In genomic region chr7:117082636-117083035, GRCh38 we compare ENCODE assay signal across 20 cellular contexts.
DNase-seq lines count a peak whose midpoint lies in the region; ATAC-seq, FAIRE-seq and TF ChIP-seq lines count a peak whose summit lies in the region.
"Had no signal": no experiment of that assay in that cellular context is flagged by ENCODE, and none has a peak within 500 bp of the region (broad histone marks: within the 10 kb centered on the region; RNA-seq: fewer than 3 reads in every experiment).

No MANE protein-coding gene starts in this region.

- ATAC-seq in K562 (peak; percentile 10; the same call in 1 of the 3 replicates), mucosa of descending colon (no peak)
- ATAC-seq in CD4-positive, alpha-beta T cell (ENCODE audit: poor library complexity) = no peak
- ATAC-seq: A549; CD8-positive, alpha-beta T cell; HCT116 had no signal

- DNase-seq in cardiac muscle cell (ENCODE audit: low read depth in 1 of 2, low spot score in 1 of 2) (no peak), cardiac septum (ENCODE audit: low spot score) (no peak), K562 (ENCODE audit: extremely low read depth in 1 of 4, low spot score in 3 of 4) (no peak), mesenchymal stem cell (peak; percentile 64), mucosa of descending colon (no peak), nephron progenitor cell (no peak)
- DNase-seq in CD4-positive, alpha-beta T cell = no peak
- DNase-seq: 8988T; C1 segment of cervical spinal cord; Caco-2; CD8-positive, alpha-beta T cell; DMS53; DMS79 treated with DMSO at 0.1 percent for 48 hours; GM23248; H9 had no signal

- H3K27me3 Mint-ChIP-seq in CD4-positive, alpha-beta T cell = no peaks in the 10 kb centered on the region
- peaks cover 2% of the 10 kb centered on the region for H3K27me3 Mint-ChIP-seq in nephron progenitor cell (ENCODE audit: low read depth, poor library complexity)

- no peak overlapping the region for H4K8ac ChIP-seq in mesenchymal stem cell (ENCODE audit: low read length)

- H3K36me3 ChIP-seq in cardiac muscle cell (no peaks in the 10 kb centered on the region), K562 (ENCODE audit: control insufficient read depth, insufficient read depth, low read length) (no peaks in the 10 kb centered on the region), mesenchymal stem cell (ENCODE audit: control insufficient read depth in 1 of 2, insufficient read depth in 2 of 2, low read depth in 1 of 2, low read length in 2 of 2) (no peaks in the 10 kb centered on the region), mucosa of descending colon (ENCODE audit: low read depth) (no peaks in the 10 kb centered on the region)

- H3K27ac Mint-ChIP-seq in CD4-positive, alpha-beta T cell = no peak overlapping the region
- H3K27ac Mint-ChIP-seq in nephron progenitor cell = no peak overlapping the region
- H3K27ac Mint-ChIP-seq: CD8-positive, alpha-beta T cell; H9 had no signal

- H3K79me1 ChIP-seq in mesenchymal stem cell (replicated peaks; ENCODE audit: low read length, poor library complexity, severe bottlenecking) = peaks cover 13% of the 10 kb centered on the region

- in situ Hi-C loops in K562 (cut with MboI) = no loop called here

- no peak overlapping the region for H3K4me3 Mint-ChIP-seq in CD4-positive, alpha-beta T cell
- no peak overlapping the region for H3K4me3 Mint-ChIP-seq in nephron progenitor cell
- H3K4me3 Mint-ChIP-seq: CD8-positive, alpha-beta T cell; H9 had no signal

- no peak for FAIRE-seq in K562 (lab: Jason Lieb, UNC)
- FAIRE-seq: A549, G401.6, GM12892, H1 had no signal

- no peak for TF ChIP-seq POLR2A in K562 (conservative IDR thresholded peaks at IDR 0.05)

- TF ChIP-seq EP300 in K562 (IDR thresholded peaks at IDR 0.05; ENCODE audit: low read length) = no peak

- no peak overlapping the region for H2AK5ac ChIP-seq in mesenchymal stem cell (ENCODE audit: low read length, severe bottlenecking)

- H3K79me2 ChIP-seq in K562 (ENCODE audit: control insufficient read depth, insufficient read depth, low read length) = peaks cover 41% of the 10 kb centered on the region

- TF ChIP-seq CTCF in cardiac muscle cell (IDR thresholded peaks at IDR 0.05; ENCODE audit: low read depth, low read length) (no peak), K562 (IDR thresholded peaks at IDR 0.05 in 2 of 3, conservative IDR thresholded peaks at IDR 0.05 in 1 of 3; ENCODE audit: insufficient read depth in 2 of 3, low read depth in 1 of 3, low read length in 3 of 3) (no peak), mucosa of descending colon (IDR thresholded peaks at IDR 0.05) (no peak), nephron progenitor cell (IDR thresholded peaks at IDR 0.05) (no peak)
- TF ChIP-seq CTCF in CD4-positive, alpha-beta T cell (IDR thresholded peaks at IDR 0.05) = no peak

- H4K91ac ChIP-seq in mesenchymal stem cell (ENCODE audit: low read length) = no peak overlapping the region

- H3K9me3 ChIP-seq in cardiac muscle cell (ENCODE audit: low read depth) (no peaks in the 10 kb centered on the region), K562 (replicated peaks; ENCODE audit: control insufficient read depth, insufficient read depth, low read depth, low read length) (no peaks in the 10 kb centered on the region), mesenchymal stem cell (ENCODE audit: control insufficient read depth, low read length) (no peaks in the 10 kb centered on the region), mucosa of descending colon (no peaks in the 10 kb centered on the region)
- H3K9me3 ChIP-seq in CD4-positive, alpha-beta T cell (ENCODE audit: control insufficient read depth, low read length) = no peaks in the 10 kb centered on the region
- H3K9me3 ChIP-seq: A549, Caco-2 had no signal

- no peaks in the 10 kb centered on the region for H3K9me1 ChIP-seq in K562 (ENCODE audit: control insufficient read depth, insufficient read depth, low read length)

- no TSS peak for BruUV-seq in K562 (replicated peaks; lab: Mats Ljungman, UMichigan)

- no peak overlapping the region for H2AFZ ChIP-seq in K562 (ENCODE audit: low read depth, low read length)
- no peak overlapping the region for H2AFZ ChIP-seq in mesenchymal stem cell (ENCODE audit: low read depth, low read length)
- H2AFZ ChIP-seq: GM23248 had no signal

- no peaks in the 10 kb centered on the region for H3K9me3 Mint-ChIP-seq in CD4-positive, alpha-beta T cell
- no peaks in the 10 kb centered on the region for H3K9me3 Mint-ChIP-seq in nephron progenitor cell
- H3K9me3 Mint-ChIP-seq: CD8-positive, alpha-beta T cell; H9 had no signal

- intact Hi-C loops in cardiac septum (cut with DNase I) (no loop called here), K562 (cut with micrococcal nuclease) (no loop called here), mucosa of descending colon (cut with DNase I, micrococcal nuclease) (no loop called here)
- intact Hi-C loops in CD4-positive, alpha-beta T cell (cut with DNase I, micrococcal nuclease) = no loop called here

- H3K4me1 ChIP-seq in cardiac muscle cell (ENCODE audit: low read depth) (peaks cover 29% of the 10 kb centered on the region), K562 (replicated peaks in 1 of 2; ENCODE audit: control insufficient read depth in 2 of 2, insufficient read depth in 2 of 2, low read length in 2 of 2) (peaks cover 6 to 14% of the 10 kb centered on the region in 2 experiments), mesenchymal stem cell (ENCODE audit: control insufficient read depth, insufficient read depth, low read depth, low read length) (peaks cover 2% of the 10 kb centered on the region), mucosa of descending colon (ENCODE audit: low read depth) (no peaks in the 10 kb centered on the region)
- H3K4me1 ChIP-seq: A549 had no signal

- TF ChIP-seq RAD21 in K562 (CRISPR knock-in tag; conservative IDR thresholded peaks at IDR 0.05 in 1 of 2, IDR thresholded peaks at IDR 0.05 in 1 of 2) = no peak

- H3K36me3 Mint-ChIP-seq in CD4-positive, alpha-beta T cell (ENCODE audit: low read depth) = no peaks in the 10 kb centered on the region
- no peaks in the 10 kb centered on the region for H3K36me3 Mint-ChIP-seq in nephron progenitor cell (ENCODE audit: low read depth)
- H3K36me3 Mint-ChIP-seq: CD8-positive, alpha-beta T cell had no signal

- H4K20me1 ChIP-seq in K562 (replicated peaks; ENCODE audit: control insufficient read depth, insufficient read depth, low read length) = no peaks in the 10 kb centered on the region; the same call in 1 of the 2 replicates

- H3K4me2 ChIP-seq in K562 (ENCODE audit: insufficient read depth, low read length) (no peak overlapping the region), mesenchymal stem cell (ENCODE audit: low read length, poor library complexity, severe bottlenecking) (no peak overlapping the region)
- H3K4me2 ChIP-seq: A549 had no signal

- H3K14ac ChIP-seq in mesenchymal stem cell (ENCODE audit: low read length in 2 of 2) = no peak overlapping the region

- H3K4ac ChIP-seq in mesenchymal stem cell (ENCODE audit: low read depth in 1 of 2, low read length in 2 of 2) = no peak overlapping the region

- H3K4me3 ChIP-seq in cardiac muscle cell = no peak overlapping the region
- no peak overlapping the region for H3K4me3 ChIP-seq in K562
- no peak overlapping the region for H3K4me3 ChIP-seq in mesenchymal stem cell (ENCODE audit: insufficient read depth in 1 of 2, low read depth in 1 of 2, low read length in 2 of 2)
- H3K4me3 ChIP-seq in mucosa of descending colon = no peak overlapping the region
- H3K4me3 ChIP-seq: A549, GM23248 had no signal

- peak overlapping the region; percentile 70 for H3K27ac ChIP-seq in cardiac muscle cell
- H3K27ac ChIP-seq in K562 (ENCODE audit: extremely low read depth, low read depth, low read length) = no peak overlapping the region
- no peak overlapping the region for H3K27ac ChIP-seq in mesenchymal stem cell (ENCODE audit: low read length, poor library complexity, severe bottlenecking)
- H3K27ac ChIP-seq in CD4-positive, alpha-beta T cell (ENCODE audit: low read depth, low read length) = no peak overlapping the region
- H3K27ac ChIP-seq: A549, GM23248 had no signal

- POLR2A ChIA-PET in K562 (lab: Yijun Ruan, JAX) = interaction anchor here (1.3 kb wide), 1 partner anchor 13 kb away, joined by 3 read pairs; no protein-coding TSS in a partner anchor
- POLR2A ChIA-PET in CD4-positive, alpha-beta T cell (lab: Charles Lee) = no interaction called here

- peaks cover 31% of the 10 kb centered on the region for H3K4me1 Mint-ChIP-seq in CD4-positive, alpha-beta T cell (ENCODE audit: low read depth)
- H3K4me1 Mint-ChIP-seq in nephron progenitor cell = peaks cover 12% of the 10 kb centered on the region

- no peak overlapping the region for H2BK120ac ChIP-seq in mesenchymal stem cell (ENCODE audit: low read depth, low read length)

- CTCF ChIA-PET in K562 (lab: Yijun Ruan, JAX; ENCODE audit: low intra/inter-chr PET ratio) = no interaction called here
- CTCF ChIA-PET in CD4-positive, alpha-beta T cell (lab: Charles Lee) = interaction anchor here (0.8 kb wide), 1 partner anchor 1071 kb away, joined by 3 read pairs; no protein-coding TSS in a partner anchor

- H2BK15ac ChIP-seq in mesenchymal stem cell (ENCODE audit: low read depth, poor library complexity, severe bottlenecking) = no peak overlapping the region

- no peak overlapping the region for H2BK12ac ChIP-seq in mesenchymal stem cell (ENCODE audit: low read length in 2 of 2)

- H3K9ac ChIP-seq in K562 (ENCODE audit: insufficient read depth in 1 of 2, low read depth in 2 of 2, low read length in 2 of 2) (no peak overlapping the region), mesenchymal stem cell (ENCODE audit: low read length) (no peak overlapping the region)
- H3K9ac ChIP-seq: GM23248 had no signal

- no peak overlapping the region for H3K23ac ChIP-seq in mesenchymal stem cell (ENCODE audit: low read length in 2 of 2)

- no peak overlapping the region for H3K18ac ChIP-seq in mesenchymal stem cell (ENCODE audit: low read depth in 1 of 2, low read length in 2 of 2)

- H3K27me3 ChIP-seq in cardiac muscle cell (no peaks in the 10 kb centered on the region), K562 (ENCODE audit: control insufficient read depth in 2 of 2, insufficient read depth in 2 of 2, low read length in 2 of 2) (no peaks in the 10 kb centered on the region), mesenchymal stem cell (ENCODE audit: control insufficient read depth in 1 of 2, insufficient read depth in 1 of 2, low read length in 2 of 2) (no peaks in the 10 kb centered on the region)
- H3K27me3 ChIP-seq in CD4-positive, alpha-beta T cell (ENCODE audit: control insufficient read depth, insufficient read depth, low read length) = no peaks in the 10 kb centered on the region

- H2BK5ac ChIP-seq in mesenchymal stem cell (ENCODE audit: low read depth, low read length, poor library complexity, severe bottlenecking) = no peak overlapping the region

- 48% methylated on average over 2 of the region's 2 CpGs for WGBS in K562 (ENCODE audit: insufficient coverage, low coverage, missing lambda C conversion rate)
- WGBS in mesenchymal stem cell = no CpG with 5 or more reads among the region's 2 CpGs
